ENCODE assay signal across 8 cellular contexts in genomic region chr1:234607091-234608025, GRCh38. TPM values are rescaled to one million over a fixed set of nuclear protein-coding genes. Genes with fewer than 3 reads are reported as not detected.
DNase-seq lines count a peak whose midpoint lies in the region; ATAC-seq and TF ChIP-seq lines count a peak whose summit lies in the region.

No MANE protein-coding gene starts in this region.

- H3K9ac ChIP-seq in Loucy (ENCODE audit: low read depth, low read length, poor library complexity, severe bottlenecking) (peak overlapping the region; percentile 92), colonic mucosa (ENCODE audit: low read depth in 2 of 2, low read length in 2 of 2) (peak overlapping the region; percentile 99 to 100), mesenchymal stem cell (ENCODE audit: low read length) (peak overlapping the region; percentile 100)

- H3K9me2 ChIP-seq in Loucy (replicated peaks; ENCODE audit: low read depth, low read length) = no peaks in the 10 kb centered on the region

- H3K79me2 ChIP-seq in Loucy (ENCODE audit: insufficient read depth, low read length) = peaks cover 80% of the 10 kb centered on the region

- peak overlapping the region; percentile 38 to 70 for H2BK12ac ChIP-seq in mesenchymal stem cell (ENCODE audit: low read length in 2 of 2)

- peak overlapping the region; percentile 99 to 100 for H3K18ac ChIP-seq in mesenchymal stem cell (ENCODE audit: low read depth in 1 of 2, low read length in 2 of 2)

- no peaks in the 10 kb centered on the region for H3K79me1 ChIP-seq in mesenchymal stem cell (replicated peaks; ENCODE audit: low read length, poor library complexity, severe bottlenecking)

- peak overlapping the region; percentile 64 to 96 for H3K4ac ChIP-seq in mesenchymal stem cell (ENCODE audit: low read depth in 1 of 2, low read length in 2 of 2)

- no peaks in the 10 kb centered on the region for H3K9me3 ChIP-seq in Loucy (ENCODE audit: insufficient read depth, low read depth, low read length)
- no peaks in the 10 kb centered on the region for H3K9me3 ChIP-seq in colonic mucosa
- no peaks in the 10 kb centered on the region for H3K9me3 ChIP-seq in mesenchymal stem cell (ENCODE audit: control insufficient read depth, low read length)
- no peaks in the 10 kb centered on the region for H3K9me3 ChIP-seq in tibial nerve

- peak overlapping the region; percentile 75 for H2AK5ac ChIP-seq in mesenchymal stem cell (ENCODE audit: low read length, severe bottlenecking)

- peaks cover 29% of the 10 kb centered on the region for H3F3A ChIP-seq in Loucy (ENCODE audit: low read depth)

- peak overlapping the region; percentile 84 for H2BK5ac ChIP-seq in mesenchymal stem cell (ENCODE audit: low read depth, low read length, poor library complexity, severe bottlenecking)

- H2BK15ac ChIP-seq in mesenchymal stem cell (ENCODE audit: low read depth, poor library complexity, severe bottlenecking) = no peak overlapping the region

- H3K23ac ChIP-seq in mesenchymal stem cell (ENCODE audit: low read length in 2 of 2) = peak overlapping the region; percentile 5 to 95

- H3K4me1 ChIP-seq in Loucy (ENCODE audit: insufficient read depth, low read length, poor library complexity, severe bottlenecking) (peaks cover 53% of the 10 kb centered on the region), colonic mucosa (peaks cover 9% of the 10 kb centered on the region), mesenchymal stem cell (ENCODE audit: control insufficient read depth, insufficient read depth, low read depth, low read length) (peaks cover 14% of the 10 kb centered on the region), tibial nerve (peaks cover 6 to 54% (median 36%) of the 10 kb centered on the region in 4 donors)

- H3K4me2 ChIP-seq in Loucy (ENCODE audit: low read depth, low read length, poor library complexity, severe bottlenecking) = peak overlapping the region; percentile 95
- H3K4me2 ChIP-seq in mesenchymal stem cell (ENCODE audit: low read length, poor library complexity, severe bottlenecking) = peak overlapping the region; percentile 93

- H3K27me3 ChIP-seq in Loucy (ENCODE audit: insufficient read depth, low read length, poor library complexity, severe bottlenecking) (peaks cover 14% of the 10 kb centered on the region), colonic mucosa (no peaks in the 10 kb centered on the region), mesenchymal stem cell (ENCODE audit: control insufficient read depth in 1 of 2, insufficient read depth in 1 of 2, low read length in 2 of 2) (no peaks in the 10 kb centered on the region), tibial nerve (no peaks in the 10 kb centered on the region)

- H2BK120ac ChIP-seq in mesenchymal stem cell (ENCODE audit: low read depth, low read length) = peak overlapping the region; percentile 90

- DNase-seq in Daoy (ENCODE audit: low read depth) = peak; percentile 54
- DNase-seq in SW480 (ENCODE audit: low spot score) = peak; percentile 71
- DNase-seq in colonic mucosa = no peak
- peak; percentile 77 for DNase-seq in mesenchymal stem cell
- DNase-seq in tibial nerve (ENCODE audit: low spot score in 2 of 2) = no peak
- no peak for DNase-seq in activated gamma-delta T cell (lab: John Stamatoyannopoulos, UW)

- TF ChIP-seq CTCF in Loucy (conservative IDR thresholded peaks at IDR 0.05; ENCODE audit: low read length) (no peak; the same call in none of the 2 replicates), colonic mucosa (IDR thresholded peaks at IDR 0.05) (no peak), tibial nerve (IDR thresholded peaks at IDR 0.05) (peak in 3 of 5 experiments; percentile 8 to 15 (median 11))

- peak in 1 of 2 donors; percentile 5 for TF ChIP-seq EP300 in tibial nerve (IDR thresholded peaks at IDR 0.05)

- H4K8ac ChIP-seq in mesenchymal stem cell (ENCODE audit: low read length) = peak overlapping the region; percentile 94

- H3K36me3 ChIP-seq in Loucy (ENCODE audit: insufficient read depth, low read length) (peaks cover 31% of the 10 kb centered on the region), colonic mucosa (no peaks in the 10 kb centered on the region), mesenchymal stem cell (ENCODE audit: control insufficient read depth in 1 of 2, insufficient read depth in 2 of 2, low read depth in 1 of 2, low read length in 2 of 2) (peaks cover 21 to 58% of the 10 kb centered on the region in 2 experiments), tibial nerve (peaks cover 0 to 23% (median 0%) of the 10 kb centered on the region in 3 donors)

- H2AFZ ChIP-seq in Loucy (ENCODE audit: low read length) (no peak overlapping the region), mesenchymal stem cell (ENCODE audit: low read depth, low read length) (no peak overlapping the region)

- H3K4me3 ChIP-seq in Loucy (ENCODE audit: low read length, poor library complexity, severe bottlenecking) = peak overlapping the region; percentile 88
- peak overlapping the region; percentile 85 for H3K4me3 ChIP-seq in colonic mucosa
- H3K4me3 ChIP-seq in mesenchymal stem cell (ENCODE audit: insufficient read depth in 1 of 2, low read depth in 1 of 2, low read length in 2 of 2) = peak overlapping the region; percentile 63 to 95
- peak overlapping the region; percentile 66 to 87 (median 83) for H3K4me3 ChIP-seq in tibial nerve

- H3K14ac ChIP-seq in mesenchymal stem cell (ENCODE audit: low read length in 2 of 2) = peak overlapping the region in 1 of 2 experiments; percentile 98

- TF ChIP-seq POLR2A in tibial nerve (IDR thresholded peaks at IDR 0.05) = peak in 1 of 2 donors; percentile 31

- H3K27ac ChIP-seq in colonic mucosa (peak overlapping the region; percentile 99), mesenchymal stem cell (ENCODE audit: low read length, poor library complexity, severe bottlenecking) (peak overlapping the region; percentile 95), tibial nerve (peak overlapping the region; percentile 98 to 100 (median 99))

- intact Hi-C loops in colonic mucosa (cut with DNase I) = loop anchor here (5.0 kb wide), 1 partner anchor 475 kb away; no protein-coding TSS in a partner anchor

- H4K91ac ChIP-seq in mesenchymal stem cell (ENCODE audit: low read length) = peak overlapping the region; percentile 98

- 34% methylated on average over 22 of the region's 22 CpGs for WGBS in mesenchymal stem cell
- WGBS in tibial nerve, 2 donors = 3 to 4% methylated on average over 22 of the region's 22 CpGs

- no peak for ATAC-seq in GM18861 (IDR thresholded peaks at IDR 0.05; ENCODE audit: unreplicated experiment)

- H4K20me1 ChIP-seq in Loucy (ENCODE audit: insufficient read depth, low read length, poor library complexity, severe bottlenecking) = peaks cover 62% of the 10 kb centered on the region

RNA-seq across cellular contexts. Expression of gene IRF2BP2, which starts 2.6 kb away (rescaled TPM):
- total RNA-seq in Daoy (2014; rRNA removed; shearing (Covaris generic)) = 50.6 and 51.9 TPM in 2 replicates
- 100 to 1,000 TPM; 157 to 164 TPM for total RNA-seq in colonic mucosa
- 98.6 TPM for polyA plus RNA-seq in mesenchymal stem cell (2013, experiment 1 of 2)
- polyA plus RNA-seq in mesenchymal stem cell (2013, experiment 2 of 2) = 94.7 TPM
- total RNA-seq in tibial nerve = 100 to 1,000 TPM in 1 of 4 donors, 10 to 100 TPM in 3; 71.4 to 107 (median 93.8) TPM

Comparison
In these comparisons a context has a peak if more than half of its experiments do, and no peak if none do; other contexts are left out.
1. DNase-seq: peak in Daoy (single experiment), SW480 (single experiment) and mesenchymal stem cell (single experiment); none in colonic mucosa (single experiment), tibial nerve (0 of 2) and activated gamma-delta T cell (single experiment).
2. CTCF ChIP-seq: peak in tibial nerve (3 of 5); none in Loucy (single experiment) and colonic mucosa (single experiment).
3. Peak in every context shown above with its lines, with median percentiles within 50 percentile points of each other: H3K4me3 ChIP-seq, H3K9ac ChIP-seq and H3K27ac ChIP-seq.